Comparison of ENCODE assay signal across 8 cellular contexts in genomic region chr12:121352053-121353018, GRCh38. TPM values are rescaled to one million over a fixed set of nuclear protein-coding genes. Genes with fewer than 3 reads are reported as not detected.
DNase-seq lines count a peak whose midpoint lies in the region; ATAC-seq, FAIRE-seq and TF ChIP-seq lines count a peak whose summit lies in the region.

Gene ANAPC5 (minus strand): TSS chr12:121352411. CDS start chr12:121352340, 71 bp downstream.

- TF ChIP-seq CTCF in keratinocyte (optimal IDR thresholded peaks at IDR 0.05 in 1 of 3, IDR thresholded peaks at IDR 0.05 in 1 of 3, conservative IDR thresholded peaks at IDR 0.05 in 1 of 3; ENCODE audit: extremely low read depth in 1 of 3, insufficient read depth in 2 of 3, low read length in 3 of 3): peak in 1 of 3 experiments; percentile 35

- DNase-seq in AML-193 (lab: John Stamatoyannopoulos, UW) (peak; percentile 96 to 99), NCI-H510A (lab: John Stamatoyannopoulos, UW) (peak; percentile 98), cerebellum (ENCODE audit: low spot score) (peak; percentile 96), keratinocyte (ENCODE audit: low read depth, low spot score) (peak; percentile 93)
- peak; percentile 82 for DNase-seq in activated CD4-positive, alpha-beta T cell treated with anti-CD3 and anti-CD28 coated beads for 1 hour
- peak; percentile 73 to 76 for DNase-seq in stimulated activated CD4-positive, alpha-beta T cell treated with anti-CD3 and anti-CD28 coated beads, Interleukin-15, amount 100 ng/mL, for 1 hour (ENCODE audit: low read depth in 1 of 2, low spot score in 1 of 2)

- peaks cover 0 to 4% of the 10 kb centered on the region in 2 experiments for H3K36me3 ChIP-seq in keratinocyte (ENCODE audit: control insufficient read depth in 2 of 2, extremely low read depth in 1 of 2, insufficient read depth in 2 of 2, low read length in 2 of 2)

- peak within 1 kb of the TSS; percentile 97 to 99 (median 99) for H3K4me3 ChIP-seq in keratinocyte (ENCODE audit: control insufficient read depth in 2 of 3, extremely low read depth in 1 of 3, insufficient read depth in 2 of 3, low read depth in 1 of 3, low read length in 3 of 3)

- no peaks in the 10 kb centered on the region for H4K20me1 ChIP-seq in keratinocyte (ENCODE audit: control insufficient read depth, extremely low read depth, insufficient read depth, low read length)

- H2AFZ ChIP-seq in keratinocyte (ENCODE audit: control insufficient read depth, low read length): peak within 1 kb of the TSS; percentile 98

- H3K27me3 ChIP-seq in keratinocyte (ENCODE audit: control insufficient read depth, extremely low read depth, insufficient read depth, low read length): no peaks in the 10 kb centered on the region

- no peaks in the 10 kb centered on the region for H3K9me1 ChIP-seq in keratinocyte (ENCODE audit: control insufficient read depth, extremely low read depth, insufficient read depth, low read length)

- peak within 1 kb of the TSS; percentile 84 for H3K4me2 ChIP-seq in keratinocyte (ENCODE audit: control insufficient read depth, extremely low read depth, insufficient read depth, low read depth, low read length)

- H3K79me2 ChIP-seq in keratinocyte (ENCODE audit: control insufficient read depth, insufficient read depth, low read length): peaks cover 38% of the 10 kb centered on the region

- TF ChIP-seq POLR2A in GM19099 (IDR thresholded peaks at IDR 0.05; ENCODE audit: extremely low read depth, insufficient read length, low read depth): peak; percentile 93

- peaks cover 8% of the 10 kb centered on the region for H3K4me1 ChIP-seq in keratinocyte (ENCODE audit: control insufficient read depth, extremely low read depth, insufficient read depth, low read length)

- peak within 1 kb of the TSS; percentile 88 for H3K27ac ChIP-seq in keratinocyte (ENCODE audit: control insufficient read depth, insufficient read depth, low read length)

- peak; percentile 76 for FAIRE-seq in keratinocyte (lab: Jason Lieb, UNC)

- peak; percentile 97 for ATAC-seq in HG03432 (IDR thresholded peaks at IDR 0.05; ENCODE audit: unreplicated experiment)

- dilution Hi-C loops in keratinocyte (cut with MboI; ENCODE audit: extremely low pct_ligation_motif_present, low sequenced_read_pairs): no loop called here

- H3K9ac ChIP-seq in keratinocyte (ENCODE audit: control insufficient read depth, extremely low read depth, insufficient read depth, low read length): peak within 1 kb of the TSS; percentile 94

- no peaks in the 10 kb centered on the region for H3K9me3 ChIP-seq in keratinocyte (ENCODE audit: control insufficient read depth, low read depth, low read length)

RNA-seq across cellular contexts. Expression of gene ANAPC5, which starts in this region (rescaled TPM):
- 159 TPM for total RNA-seq in cerebellum
- polyA plus RNA-seq in keratinocyte: 109 to 141 TPM (median 115 TPM) in 3 replicates
- polyA plus RNA-seq in keratinocyte (2011; ENCODE audit: low read depth): 109 TPM
- polyA plus RNA-seq in keratinocyte (2011; cell fraction: cytosol; rRNA removed): 112 and 151 TPM in 2 replicates
- 151 and 155 TPM in 2 replicates for polyA plus RNA-seq in keratinocyte (2011; cell fraction: nucleus; rRNA removed)
- 66.9 and 75.8 TPM in 2 replicates for polyA plus RNA-seq in keratinocyte (2012; ENCODE audit: low replicate concordance)
- 90.5 to 201 TPM (median 158 TPM) in 3 replicates for polyA minus RNA-seq in keratinocyte
- polyA minus RNA-seq in keratinocyte (2011; cell fraction: cytosol; rRNA and poly(A)+ RNA removed): 102 TPM
- polyA minus RNA-seq in keratinocyte (2011; cell fraction: nucleus; rRNA and poly(A)+ RNA removed): 54.0 and 93.0 TPM in 2 replicates

Comparison
In these comparisons a context has a peak if more than half of its experiments do, and no peak if none do; other contexts are left out.
1. Peak in every context shown above with its lines: DNase-seq, ATAC-seq, H3K4me3 ChIP-seq and H3K27ac ChIP-seq.